In the genomic region with DNA sequence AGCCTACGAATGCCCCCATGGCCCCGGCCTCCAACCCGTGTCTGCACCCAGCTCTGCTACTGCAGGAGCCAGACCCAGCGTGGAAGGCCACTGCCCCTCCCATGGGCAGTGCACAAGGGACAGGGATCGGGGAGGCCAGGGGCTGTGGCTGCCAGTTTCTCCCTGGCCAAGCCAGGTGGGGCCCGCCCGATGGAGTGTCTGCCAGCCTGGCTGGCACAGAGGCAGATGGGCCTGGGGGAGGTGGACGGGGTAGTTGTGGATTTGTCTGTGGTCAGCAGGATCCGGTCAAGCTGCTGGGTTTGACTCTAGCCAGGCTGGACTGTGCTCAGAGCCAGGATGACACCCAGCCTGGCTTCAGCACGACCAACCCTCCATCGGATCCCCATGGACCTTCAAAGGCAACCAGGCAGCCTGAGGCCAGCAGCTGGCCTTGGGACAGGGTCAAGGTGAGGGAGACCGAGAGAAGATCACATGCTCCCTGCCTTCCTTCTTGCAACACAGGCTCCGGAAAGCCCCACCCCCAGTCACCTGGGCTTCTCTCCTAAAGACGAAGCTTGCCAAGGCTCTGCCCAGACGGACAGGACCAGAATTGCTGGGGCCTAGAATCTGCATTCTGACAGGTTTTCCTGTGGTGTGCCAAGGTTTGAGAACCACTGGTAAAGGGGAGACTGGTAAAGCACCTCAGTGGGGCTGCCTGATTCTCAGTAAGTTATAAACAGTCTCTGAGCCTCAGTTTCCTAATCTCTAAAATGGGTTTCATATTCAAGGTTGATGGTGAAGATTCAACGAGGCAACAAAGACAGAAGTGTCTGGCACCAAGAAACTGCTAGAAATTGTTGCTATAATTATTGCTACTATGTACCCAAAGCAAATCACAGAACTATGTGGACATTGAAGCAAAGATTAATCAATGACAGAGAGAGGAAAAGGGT, we compare ENCODE assay signal across 23 cellular contexts.
DNase-seq lines count a peak whose midpoint lies in the region; ATAC-seq, FAIRE-seq and TF ChIP-seq lines count a peak whose summit lies in the region.
"Had no signal": no experiment of that assay in that cellular context is flagged by ENCODE, and none has a peak within 500 bp of the region (broad histone marks: within the 10 kb centered on the region; RNA-seq: fewer than 3 reads in every experiment).

No MANE protein-coding gene starts in this region.

- no peaks in the 10 kb centered on the region for H3K79me2 ChIP-seq in osteoblast (ENCODE audit: insufficient read depth, low read length)

- H3K27ac ChIP-seq in heart right ventricle: no peak overlapping the region
- H3K27ac ChIP-seq in osteoblast (ENCODE audit: low read depth, low read length): no peak overlapping the region
- H3K27ac ChIP-seq: HL-60, RWPE1 had no signal

- H3K4me1 ChIP-seq in heart right ventricle: peaks cover 0 to 10% (median 0%) of the 10 kb centered on the region in 9 donors
- H3K4me1 ChIP-seq in osteoblast (ENCODE audit: insufficient read depth, low read length): no peaks in the 10 kb centered on the region
- H3K4me1 ChIP-seq in Caco-2: no peaks in the 10 kb centered on the region

- CTCF ChIA-PET in Caco-2 (lab: Charles Lee): no interaction called here

- H3K4me3 ChIP-seq in heart right ventricle (no peak overlapping the region), osteoblast (ENCODE audit: insufficient read depth, low read length) (no peak overlapping the region), Caco-2 (ENCODE audit: low read depth, low read length) (no peak overlapping the region)
- H3K4me3 ChIP-seq: GM12878 had no signal

- no peaks in the 10 kb centered on the region for H4K20me1 ChIP-seq in osteoblast (ENCODE audit: insufficient read depth, low read length)

- H3K27me3 ChIP-seq in heart right ventricle (peaks cover 0 to 43% (median 21%) of the 10 kb centered on the region in 7 donors), osteoblast (ENCODE audit: insufficient read depth, low read length) (no peaks in the 10 kb centered on the region), Caco-2 (replicated peaks; ENCODE audit: control insufficient read depth, insufficient read depth, low read length) (no peaks in the 10 kb centered on the region)

- H3K9me3 Mint-ChIP-seq in Caco-2 (ENCODE audit: unreplicated experiment): no peaks in the 10 kb centered on the region
- H3K9me3 Mint-ChIP-seq: CD4-positive, alpha-beta T cell had no signal

- H3K4me2 ChIP-seq in osteoblast (ENCODE audit: insufficient read depth, low read length): no peak overlapping the region

- peak; percentile 58 for DNase-seq in Right ventricle myocardium inferior (ENCODE audit: missing footprints)
- DNase-seq in heart right ventricle: no peak
- DNase-seq in cerebellar cortex (ENCODE audit: low spot score): peak; percentile 57
- no peak for DNase-seq in left lobe of liver (ENCODE audit: low spot score)
- peak; percentile 51 for DNase-seq in osteoblast (ENCODE audit: insufficient read length, low spot score, missing footprints)
- DNase-seq in RCC 7860 (ENCODE audit: low spot score): no peak
- no peak for DNase-seq in Caco-2
- DNase-seq: 8988T; CD4-positive, alpha-beta T cell; GOT3; IMR-90; Karpas-422; MM.1S; NCI-H1092 treated with DMSO at 0.1 percent for 48 hours; NCI-H2081; NCI-H510A; NCI-H774; PC-3 had no signal

- no peak for FAIRE-seq in RCC 7860 (lab: Jason Lieb, UNC)
- FAIRE-seq: GM12878 had no signal

- BruUV-seq in Caco-2 (replicated peaks; lab: Mats Ljungman, UMichigan): no TSS peak

- intact Hi-C loops in Right ventricle myocardium inferior (cut with DNase I): no loop called here
- intact Hi-C loops in heart right ventricle (cut with DNase I): no loop called here
- intact Hi-C loops in Caco-2 (cut with micrococcal nuclease; ENCODE audit: unreplicated experiment): no loop called here

- H3K27me3 Mint-ChIP-seq in Caco-2 (ENCODE audit: insufficient read depth, unreplicated experiment): peaks cover 18% of the 10 kb centered on the region

- WGBS in heart right ventricle, 2 donors: 82 to 85% methylated on average over 16 of the region's 16 CpGs

- no peak overlapping the region for H3K4me3 Mint-ChIP-seq in Caco-2 (ENCODE audit: unreplicated experiment)
- H3K4me3 Mint-ChIP-seq: B cell; CD4-positive, alpha-beta T cell had no signal

- H3K27ac Mint-ChIP-seq in Caco-2 (ENCODE audit: unreplicated experiment): no peak overlapping the region
- H3K27ac Mint-ChIP-seq: B cell; CD4-positive, alpha-beta T cell had no signal

- H3K36me3 Mint-ChIP-seq in Caco-2 (ENCODE audit: insufficient read depth, unreplicated experiment): no peaks in the 10 kb centered on the region

- no peak for TF ChIP-seq CTCF in heart right ventricle (IDR thresholded peaks at IDR 0.05)
- no peak for TF ChIP-seq CTCF in osteoblast (IDR thresholded peaks at IDR 0.05; ENCODE audit: extremely low read depth, low read depth, low read length)
- no peak for TF ChIP-seq CTCF in Caco-2 (IDR thresholded peaks at IDR 0.05; ENCODE audit: insufficient read depth in 1 of 2, low read depth in 1 of 2, low read length in 1 of 2, severe bottlenecking in 1 of 2, unreplicated experiment in 1 of 2)

- no peaks in the 10 kb centered on the region for H3K4me1 Mint-ChIP-seq in Caco-2 (ENCODE audit: low read depth, unreplicated experiment)
- H3K4me1 Mint-ChIP-seq: B cell had no signal

- no peak overlapping the region for H2AFZ ChIP-seq in osteoblast (ENCODE audit: low read length)

- H3K36me3 ChIP-seq in heart right ventricle (no peaks in the 10 kb centered on the region), osteoblast (ENCODE audit: insufficient read depth, low read length) (no peaks in the 10 kb centered on the region), Caco-2 (ENCODE audit: control insufficient read depth, insufficient read depth, low read length) (no peaks in the 10 kb centered on the region)

- ATAC-seq in Right ventricle myocardium inferior (no peak), heart right ventricle (no peak), left lobe of liver (peak; percentile 30), HG03280 (IDR thresholded peaks at IDR 0.05; ENCODE audit: unreplicated experiment) (no peak)
- ATAC-seq: GM12878, PC-3 had no signal

- H3K9me3 ChIP-seq in heart right ventricle: no peaks in the 10 kb centered on the region
- no peaks in the 10 kb centered on the region for H3K9me3 ChIP-seq in osteoblast (ENCODE audit: low read depth, low read length)
- H3K9me3 ChIP-seq in Caco-2: no peaks in the 10 kb centered on the region

- POLR2A ChIA-PET in Caco-2 (lab: Charles Lee): no interaction called here

Comparison
In these comparisons a context has a peak if more than half of its experiments do, and no peak if none do; other contexts are left out.
1. DNase-seq: peak in Right ventricle myocardium inferior (single experiment), cerebellar cortex (single experiment) and osteoblast (single experiment); none in heart right ventricle (0 of 2), left lobe of liver (single experiment), RCC 7860 (single experiment) and Caco-2 (0 of 2).